32 cellular contexts compared by ENCODE assay signal in the genomic region with DNA sequence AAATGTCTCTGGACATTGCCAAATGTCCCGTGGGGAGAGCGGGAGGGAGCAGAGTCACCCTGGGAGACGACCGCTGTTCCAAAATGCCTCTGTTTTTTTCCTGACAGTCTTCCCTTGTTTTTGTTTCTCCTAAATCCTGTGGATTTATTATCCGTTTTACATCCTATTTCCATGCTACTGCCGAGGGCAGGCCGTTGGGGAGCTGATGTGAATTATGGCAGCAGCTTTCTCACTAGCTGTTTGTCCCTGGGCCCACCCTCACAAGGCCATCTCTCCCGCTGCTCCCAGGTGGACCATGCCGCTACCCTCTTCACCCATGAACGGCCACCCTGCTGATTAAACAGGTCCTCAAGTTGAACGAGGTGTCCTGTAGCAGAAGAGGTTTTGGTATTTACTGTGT.
"Had no signal": no experiment of that assay in that cellular context is flagged by ENCODE, and none has a peak within 500 bp of the region (broad histone marks: within the 10 kb centered on the region; RNA-seq: fewer than 3 reads in every experiment).

No MANE protein-coding gene starts in this region.

- H3K4me1 ChIP-seq: ascending aorta had no signal

- H3K4me1 Mint-ChIP-seq: activated B cell treated with CpG ODN at 0.5 μM for 24 hours had no signal

- H3K4me3 ChIP-seq: ascending aorta, K562, PC-9 had no signal

- H3K9me3 Mint-ChIP-seq: activated B cell treated with CpG ODN at 0.5 μM for 24 hours; activated CD4-positive, alpha-beta memory T cell treated with anti-CD3 and anti-CD28 coated beads for 36 hours; activated naive CD4-positive, alpha-beta T cell treated with anti-CD3 and anti-CD28 coated beads, Interleukin-2, amount 10 ng/mL, durations not matched to agents 7 days and 5 days; activated naive CD8-positive, alpha-beta T cell treated with anti-CD3 and anti-CD28 coated beads, Interleukin-2, amount 10 ng/mL, durations not matched to agents 7 days and 5 days had no signal

- H3K27ac ChIP-seq: ascending aorta, PC-9, VCaP had no signal

- H3K27ac Mint-ChIP-seq: activated B cell treated with CpG ODN at 0.5 μM for 24 hours; activated CD4-positive, alpha-beta memory T cell treated with anti-CD3 and anti-CD28 coated beads for 36 hours; activated CD8-positive, alpha-beta memory T cell treated with anti-CD3 and anti-CD28 coated beads, Interleukin-2, amount 10 ng/mL, durations not matched to agents 7 days and 5 days; activated naive CD4-positive, alpha-beta T cell treated with anti-CD3 and anti-CD28 coated beads, Interleukin-2, amount 10 ng/mL, durations not matched to agents 7 days and 5 days; activated naive CD8-positive, alpha-beta T cell treated with anti-CD3 and anti-CD28 coated beads, Interleukin-2, amount 10 ng/mL, durations not matched to agents 7 days and 5 days had no signal

- ATAC-seq: activated CD8-positive, alpha-beta memory T cell treated with anti-CD3 and anti-CD28 coated beads, Interleukin-2, amount 10 ng/mL, durations not matched to agents 7 days and 5 days; K562 had no signal

- H2AFZ ChIP-seq: PC-9 had no signal

- H3K9me3 ChIP-seq: ascending aorta had no signal

- H3K36me3 ChIP-seq: ascending aorta had no signal

- H3K36me3 Mint-ChIP-seq: activated CD4-positive, alpha-beta memory T cell treated with anti-CD3 and anti-CD28 coated beads for 36 hours; activated CD8-positive, alpha-beta memory T cell treated with anti-CD3 and anti-CD28 coated beads, Interleukin-2, amount 10 ng/mL, durations not matched to agents 7 days and 5 days; activated naive CD4-positive, alpha-beta T cell treated with anti-CD3 and anti-CD28 coated beads, Interleukin-2, amount 10 ng/mL, durations not matched to agents 7 days and 5 days; activated naive CD8-positive, alpha-beta T cell treated with anti-CD3 and anti-CD28 coated beads, Interleukin-2, amount 10 ng/mL, durations not matched to agents 7 days and 5 days had no signal

- H3K4me3 Mint-ChIP-seq: activated B cell treated with CpG ODN at 0.5 μM for 24 hours; activated CD4-positive, alpha-beta memory T cell treated with anti-CD3 and anti-CD28 coated beads for 36 hours; activated CD8-positive, alpha-beta memory T cell treated with anti-CD3 and anti-CD28 coated beads, Interleukin-2, amount 10 ng/mL, durations not matched to agents 7 days and 5 days; activated naive CD4-positive, alpha-beta T cell treated with anti-CD3 and anti-CD28 coated beads, Interleukin-2, amount 10 ng/mL, durations not matched to agents 7 days and 5 days; activated naive CD8-positive, alpha-beta T cell treated with anti-CD3 and anti-CD28 coated beads, Interleukin-2, amount 10 ng/mL, durations not matched to agents 7 days and 5 days had no signal

- DNase-seq: activated B cell treated with CpG ODN at 0.5 μM for 24 hours; activated CD4-positive, alpha-beta memory T cell treated with anti-CD3 and anti-CD28 coated beads for 36 hours; activated CD4-positive, alpha-beta T cell treated with anti-CD3 and anti-CD28 coated beads for 4 hours; activated CD4-positive, alpha-beta T cell treated with anti-CD3 and anti-CD28 coated beads, Interleukin-2, amount 50 U/mL, for 1 hour; activated CD4-positive, CD25-positive, alpha-beta regulatory T cell treated with anti-CD3 and anti-CD28 coated beads, Interleukin-2, amount 50 U/mL, for 72 hours; activated CD8-positive, alpha-beta memory T cell treated with anti-CD3 and anti-CD28 coated beads for 24 hours; activated CD8-positive, alpha-beta memory T cell treated with anti-CD3 and anti-CD28 coated beads, Interleukin-2, amount 10 ng/mL, durations not matched to agents 7 days and 5 days; activated CD8-positive, alpha-beta memory T cell treated with anti-CD3 and anti-CD28 coated beads, Interleukin-2, amount 50 U/mL, for 48 hours; activated effector memory CD4-positive, alpha-beta T cell treated with Interleukin-2 at 50 U/mL for 16 hours; activated naive CD4-positive, alpha-beta T cell treated with anti-CD3 and anti-CD28 coated beads, Interleukin-2, amount 10 ng/mL, durations not matched to agents 7 days and 5 days; activated naive CD8-positive, alpha-beta T cell treated with anti-CD3 and anti-CD28 coated beads, Interleukin-2, amount 10 ng/mL, durations not matched to agents 7 days and 5 days; activated T-cell treated with anti-CD3 and anti-CD28 coated beads, Interleukin-2, amount 50 U/mL, for 48 hours; amygdala; NCI-H1105; NCI-H1417 treated with DMSO at 0.1 percent for 48 hours; NCI-H1694; NCI-H1930; NCI-H2081 treated with DMSO at 0.1 percent for 48 hours; NCI-H226; NCI-H446 treated with DMSO at 0.1 percent for 48 hours; NCI-H524; NCI-H748 treated with DMSO at 0.1 percent for 48 hours; NK-92 treated with Interleukin-12 subunit alpha and Interleukin-12 subunit beta, amount 100 ng/mL, for 24 hours; PC-9; Right ventricle myocardium superior; SW 1271; T-helper 1 cell; T-helper 2 cell; T-helper 9 cell had no signal

- H3K27me3 ChIP-seq: ascending aorta had no signal

- H3K4me2 ChIP-seq: PC-9 had no signal
